In genomic region chr2:64330691-64331429, GRCh38 we compare ENCODE assay signal across 8 cellular contexts.
DNase-seq lines count a peak whose midpoint lies in the region; ATAC-seq lines count a peak whose summit lies in the region.

No MANE protein-coding gene starts in this region.

- no peaks in the 10 kb centered on the region for H3K27me3 ChIP-seq in mucosa of stomach (ENCODE audit: control insufficient read depth, insufficient read depth, low read length)

- H3K4me1 ChIP-seq in mucosa of stomach (ENCODE audit: control insufficient read depth, insufficient read depth, low read length), result peaks cover 34% of the 10 kb centered on the region

- peak; percentile 62 for DNase-seq in CMK (ENCODE audit: low read depth)
- peak; percentile 79 for DNase-seq in Jurkat, Clone E6-1 (ENCODE audit: low read depth, low spot score)
- peak; percentile 77 for DNase-seq in OCI-M1 (lab: John Stamatoyannopoulos, UW)
- DNase-seq in activated T-cell treated with anti-CD3 and anti-CD28 coated beads for 48 hours (ENCODE audit: low read depth), result peak; percentile 59
- peak; percentile 65 to 67 for DNase-seq in stimulated activated CD8-positive, alpha-beta memory T cell treated with anti-CD3 and anti-CD28 coated beads, Interleukin-4, amount 100 ng/mL, for 1 hour (ENCODE audit: low read depth in 2 of 2, low spot score in 1 of 2)

- no peak overlapping the region for H3K4me3 ChIP-seq in Jurkat, Clone E6-1 (ENCODE audit: low read length)
- no peak overlapping the region for H3K4me3 ChIP-seq in mucosa of stomach (ENCODE audit: low read length)

- ATAC-seq in esophagus mucosa, result peak; percentile 59
- ATAC-seq in HG03039 (IDR thresholded peaks at IDR 0.05; ENCODE audit: unreplicated experiment), result no peak

- no peaks in the 10 kb centered on the region for H3K36me3 ChIP-seq in mucosa of stomach (ENCODE audit: control insufficient read depth, insufficient read depth, low read length)

- no peaks in the 10 kb centered on the region for H3K9me3 ChIP-seq in mucosa of stomach (ENCODE audit: control insufficient read depth, low read length)

- peak overlapping the region; percentile 55 for H3K9ac ChIP-seq in mucosa of stomach (ENCODE audit: low read length)
